Comparison of ENCODE assay signal across 10 cellular contexts in genomic region chr1:89754518-89754917, GRCh38.
DNase-seq lines count a peak whose midpoint lies in the region; TF ChIP-seq lines count a peak whose summit lies in the region.
"Had no signal": no experiment of that assay in that cellular context is flagged by ENCODE, and none has a peak within 500 bp of the region (broad histone marks: within the 10 kb centered on the region; RNA-seq: fewer than 3 reads in every experiment).

No MANE protein-coding gene starts in this region.

- peaks cover 10% of the 10 kb centered on the region for H3K4me1 Mint-ChIP-seq in osteocyte (ENCODE audit: unreplicated experiment)

- TF ChIP-seq CTCF in osteocyte (IDR thresholded peaks at IDR 0.05), result no peak

- peak; percentile 16 for DNase-seq in ELR (ENCODE audit: low read depth)
- DNase-seq in NOMO-1 treated with DMSO at 0.1 percent for 48 hours (lab: John Stamatoyannopoulos, UW; ENCODE audit: unreplicated experiment), result peak; percentile 86
- DNase-seq in pons (ENCODE audit: low spot score), result peak; percentile 66
- DNase-seq in H4 (ENCODE audit: low spot score), result no peak
- no peak for DNase-seq in stimulated activated CD4-positive, alpha-beta T cell treated with anti-CD3 and anti-CD28 coated beads, Interleukin-2, amount 100 ng/mL, for 48 hours
- no peak for DNase-seq in osteocyte (ENCODE audit: extremely low spot score, unreplicated experiment)
- DNase-seq: NCI-H187 had no signal

- H3K4me3 Mint-ChIP-seq in osteocyte (ENCODE audit: unreplicated experiment), result no peak overlapping the region
- H3K4me3 Mint-ChIP-seq: memory B cell had no signal

- no peaks in the 10 kb centered on the region for H3K27me3 Mint-ChIP-seq in osteocyte (ENCODE audit: unreplicated experiment)
- H3K27me3 Mint-ChIP-seq: memory B cell had no signal

- H3K27ac Mint-ChIP-seq in osteocyte (ENCODE audit: unreplicated experiment), result no peak overlapping the region

- no peaks in the 10 kb centered on the region for H3K9me3 Mint-ChIP-seq in osteocyte (ENCODE audit: unreplicated experiment)
- H3K9me3 Mint-ChIP-seq: memory B cell had no signal

- peak overlapping the region; percentile 35 for H3K27ac ChIP-seq in cingulate gyrus (ENCODE audit: low read depth, low read length)
- H3K27ac ChIP-seq: SJSA1 had no signal

- H3K36me3 Mint-ChIP-seq in osteocyte (ENCODE audit: unreplicated experiment), result peaks cover 2% of the 10 kb centered on the region
- H3K36me3 Mint-ChIP-seq: memory B cell had no signal

Comparison
In these comparisons a context has a peak if more than half of its experiments do, and no peak if none do; other contexts are left out.
1. DNase-seq: peak in ELR (single experiment), NOMO-1 treated with DMSO at 0.1 percent for 48 hours (single experiment) and pons (single experiment); none in H4 (single experiment), stimulated activated CD4-positive, alpha-beta T cell treated with anti-CD3 and anti-CD28 coated beads, Interleukin-2, amount 100 ng/mL, for 48 hours (0 of 2) and osteocyte (single experiment).